ENCODE assay signal across 10 cellular contexts in genomic region chr11:69164824-69165223, GRCh38. TPM values are rescaled to one million over a fixed set of nuclear protein-coding genes. Genes with fewer than 3 reads are reported as not detected.
"Had no signal": no experiment of that assay in that cellular context is flagged by ENCODE, and none has a peak within 500 bp of the region (broad histone marks: within the 10 kb centered on the region; RNA-seq: fewer than 3 reads in every experiment).

No MANE protein-coding gene starts in this region.

- H3K9ac ChIP-seq: GM23248 had no signal

- H3K4me1 ChIP-seq: HAP-1 had no signal

- ATAC-seq: HCT116 had no signal

- H3K27ac ChIP-seq: GM23248, HL-60 had no signal

- DNase-seq: GM23248, GOT3, H7, HFFc6 had no signal

- H3K36me3 ChIP-seq: HAP-1 had no signal

- H3K4me3 ChIP-seq: GM23248, HAP-1 had no signal

- H2AFZ ChIP-seq: GM23248 had no signal

RNA-seq across cellular contexts. Expression of gene SMIM38, which starts 9.1 kb away (rescaled TPM):
- total RNA-seq: GM23248, H4, HFFc6, HT1080 had no signal
- polyA plus RNA-seq: GM23248, IgD-negative memory B cell had no signal
